25 cellular contexts compared by ENCODE assay signal in the genomic region with DNA sequence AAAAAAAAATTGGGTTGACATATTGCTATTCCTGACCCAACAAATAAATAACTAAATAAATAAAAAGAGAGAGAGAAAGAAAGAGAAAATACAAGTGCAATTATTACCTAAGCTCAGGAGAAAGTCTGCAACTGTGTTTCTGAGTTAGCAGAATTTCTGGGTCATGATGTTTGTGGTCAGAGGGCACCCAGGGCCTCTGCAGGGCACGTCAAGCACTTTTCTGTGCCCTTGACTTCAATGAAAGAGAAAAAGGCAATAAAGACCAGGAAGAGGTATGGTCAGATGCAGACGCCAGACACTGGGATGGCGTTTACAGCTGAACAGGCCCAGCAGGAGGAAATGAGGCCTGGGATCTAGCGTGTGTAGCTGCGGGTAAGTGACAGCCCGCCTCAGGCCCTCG.
A peak's percentile ranks its signal among the peaks of the same experiment; 100 is the strongest.
DNase-seq lines count a peak whose midpoint lies in the region; ATAC-seq, FAIRE-seq and TF ChIP-seq lines count a peak whose summit lies in the region.
"Had no signal": no experiment of that assay in that cellular context is flagged by ENCODE, and none has a peak within 500 bp of the region (broad histone marks: within the 10 kb centered on the region; RNA-seq: fewer than 3 reads in every experiment).

No MANE protein-coding gene starts in this region.

- no peak overlapping the region for H2BK15ac ChIP-seq in neuronal stem cell (ENCODE audit: low read length)

- H3F3A ChIP-seq in GM23248 (ENCODE audit: insufficient read depth) (peaks cover 9% of the 10 kb centered on the region; the same call in 1 of the 2 replicates), PC-3 (ENCODE audit: low read length, unreplicated experiment) (no peaks in the 10 kb centered on the region)

- intact Hi-C loops in PC-3 (cut with micrococcal nuclease): no loop called here

- BruUV-seq in PC-3 (replicated peaks; lab: Mats Ljungman, UMichigan): no TSS peak

- no peak overlapping the region for H2AFZ ChIP-seq in GM23248
- H2AFZ ChIP-seq in PC-3 (ENCODE audit: low read length): no peak overlapping the region
- H2AFZ ChIP-seq in astrocyte (ENCODE audit: low read depth, low read length): no peak overlapping the region
- peak overlapping the region; percentile 59 for H2AFZ ChIP-seq in neuronal stem cell (ENCODE audit: low read length)

- ATAC-seq in PC-3: no peak
- ATAC-seq in HG03571 (IDR thresholded peaks at IDR 0.05; ENCODE audit: unreplicated experiment): no peak
- ATAC-seq in HG03175 (IDR thresholded peaks at IDR 0.05; ENCODE audit: unreplicated experiment): no peak
- no peak for ATAC-seq in activated CD8-positive, alpha-beta T cell treated with anti-CD3 and anti-CD28 coated beads, Interleukin-2, amount 10 ng/mL, durations not matched to agents 7 days and 5 days
- ATAC-seq: HepG2, K562 had no signal

- WGBS in GM23248 (ENCODE audit: low coverage in 1 of 2, low lambda C conversion rate in 2 of 2, missing lambda C conversion rate in 2 of 2), 2 experiments: 76 to 82% methylated on average over 7 of the region's 7 CpGs
- WGBS in neuronal stem cell (ENCODE audit: extremely low coverage in 2 of 2, insufficient read length in 2 of 2, insufficient replicate concordance in 1 of 2), 2 donors: no CpG with 5 or more reads among the region's 7 CpGs

- POLR2A ChIA-PET in PC-3 (lab: Charles Lee; ENCODE audit: unreplicated experiment): no interaction called here
- POLR2A ChIA-PET in activated CD8-positive, alpha-beta T cell treated with anti-CD3 and anti-CD28 coated beads, Interleukin-2, amount 10 ng/mL, durations not matched to agents 7 days and 5 days (lab: Charles Lee): no interaction called here

- H3K27ac Mint-ChIP-seq in astrocyte (ENCODE audit: unreplicated experiment): peak overlapping the region; percentile 100
- H3K27ac Mint-ChIP-seq in activated CD8-positive, alpha-beta T cell treated with anti-CD3 and anti-CD28 coated beads, Interleukin-2, amount 10 ng/mL, durations not matched to agents 7 days and 5 days: no peak overlapping the region

- H3K36me3 Mint-ChIP-seq in astrocyte (ENCODE audit: low read depth, unreplicated experiment): peaks cover 12% of the 10 kb centered on the region
- no peaks in the 10 kb centered on the region for H3K36me3 Mint-ChIP-seq in activated CD8-positive, alpha-beta T cell treated with anti-CD3 and anti-CD28 coated beads, Interleukin-2, amount 10 ng/mL, durations not matched to agents 7 days and 5 days (ENCODE audit: low read depth)

- H3K9me3 ChIP-seq in GM23248 (ENCODE audit: low read depth) (no peaks in the 10 kb centered on the region), PC-3 (ENCODE audit: low read length) (no peaks in the 10 kb centered on the region), astrocyte (ENCODE audit: insufficient read depth, low read depth, low read length) (no peaks in the 10 kb centered on the region), neuronal stem cell (replicated peaks in 1 of 2; ENCODE audit: control insufficient read depth in 2 of 2, insufficient read depth in 1 of 2, low read depth in 1 of 2, low read length in 2 of 2) (no peaks in the 10 kb centered on the region)
- H3K9me3 ChIP-seq: MG63 had no signal

- in situ Hi-C loops in GM23248 (cut with MboI): no loop called here

- H3K4me2 ChIP-seq in GM23248 (ENCODE audit: unreplicated experiment): no peak overlapping the region
- H3K4me2 ChIP-seq in PC-3 (ENCODE audit: low read length): peak overlapping the region; percentile 77
- peak overlapping the region; percentile 85 for H3K4me2 ChIP-seq in astrocyte (ENCODE audit: low read length)
- no peak overlapping the region for H3K4me2 ChIP-seq in neuronal stem cell (ENCODE audit: insufficient read depth, low read length, poor library complexity, severe bottlenecking)

- H3K18ac ChIP-seq in neuronal stem cell (ENCODE audit: low read length): no peak overlapping the region

- H3K9ac ChIP-seq in GM23248 (no peak overlapping the region), PC-3 (ENCODE audit: low read length) (no peak overlapping the region), astrocyte (ENCODE audit: low read length) (peak overlapping the region; percentile 90), neuronal stem cell (ENCODE audit: low read depth, low read length, poor library complexity) (no peak overlapping the region)

- no peak for FAIRE-seq in astrocyte (lab: Jason Lieb, UNC)
- FAIRE-seq: GM12892, HepG2, K562 had no signal

- no peak overlapping the region for H4K8ac ChIP-seq in neuronal stem cell (ENCODE audit: low read depth, low read length)

- H3K36me3 ChIP-seq in GM23248 (ENCODE audit: low read depth) (no peaks in the 10 kb centered on the region), PC-3 (ENCODE audit: low read depth, low read length) (no peaks in the 10 kb centered on the region), astrocyte (ENCODE audit: insufficient read depth, low read length) (no peaks in the 10 kb centered on the region), neuronal stem cell (replicated peaks in 1 of 2; ENCODE audit: control insufficient read depth in 2 of 2, insufficient read depth in 2 of 2, low read length in 2 of 2) (no peaks in the 10 kb centered on the region)
- H3K36me3 ChIP-seq: MG63 had no signal

- H3K27ac ChIP-seq in GM23248 (no peak overlapping the region), PC-3 (ENCODE audit: low read length) (peak overlapping the region; percentile 94; the same call in 1 of the 2 replicates), astrocyte (ENCODE audit: low read depth, low read length) (peak overlapping the region; percentile 97), neuronal stem cell (replicated peaks; ENCODE audit: low read length) (no peak overlapping the region)
- H3K27ac ChIP-seq: RWPE1 had no signal

- H3K4ac ChIP-seq in neuronal stem cell (ENCODE audit: low read length): no peak overlapping the region

- H4K20me1 ChIP-seq in GM23248 (ENCODE audit: insufficient read depth) (no peaks in the 10 kb centered on the region), PC-3 (ENCODE audit: low read length) (no peaks in the 10 kb centered on the region), astrocyte (ENCODE audit: insufficient read depth, low read length) (peaks cover 4% of the 10 kb centered on the region)

- no peak overlapping the region for H2BK120ac ChIP-seq in neuronal stem cell (ENCODE audit: low read depth, low read length)

- H3K23ac ChIP-seq in neuronal stem cell (ENCODE audit: low read depth, low read length, poor library complexity): no peak overlapping the region

- H2BK5ac ChIP-seq in neuronal stem cell (ENCODE audit: low read length): no peak overlapping the region

- H3K27me3 Mint-ChIP-seq in astrocyte (ENCODE audit: low read depth, unreplicated experiment): no peaks in the 10 kb centered on the region
- H3K27me3 Mint-ChIP-seq in activated CD8-positive, alpha-beta T cell treated with anti-CD3 and anti-CD28 coated beads, Interleukin-2, amount 10 ng/mL, durations not matched to agents 7 days and 5 days (ENCODE audit: low read depth): no peaks in the 10 kb centered on the region

- H4K91ac ChIP-seq in neuronal stem cell (ENCODE audit: low read depth, low read length, poor library complexity): no peak overlapping the region

- H3K79me1 ChIP-seq in neuronal stem cell (ENCODE audit: low read depth, low read length): no peaks in the 10 kb centered on the region

- CTCF ChIA-PET in PC-3 (lab: Charles Lee): no interaction called here
- CTCF ChIA-PET in activated CD8-positive, alpha-beta T cell treated with anti-CD3 and anti-CD28 coated beads, Interleukin-2, amount 10 ng/mL, durations not matched to agents 7 days and 5 days (lab: Charles Lee): no interaction called here

- no peak for DNase-seq in GM23248
- no peak for DNase-seq in PC-3
- DNase-seq in astrocyte (ENCODE audit: low read depth): no peak
- DNase-seq in neuronal stem cell (ENCODE audit: low spot score): no peak
- DNase-seq in effector CD8-positive, alpha-beta T cell (lab: John Stamatoyannopoulos, UW): no peak
- no peak for DNase-seq in activated CD8-positive, alpha-beta T cell treated with anti-CD3 and anti-CD28 coated beads, Interleukin-2, amount 10 ng/mL, durations not matched to agents 7 days and 5 days
- DNase-seq: DMS153, DND-41, GOT3, HCEC 1CT, Kasumi-1, MG63, NCI-H1105 treated with DMSO at 0.1 percent for 48 hours, NCI-H146, NCI-H1930, NCI-H2107, NCI-H524, NCI-H774, SHP77 had no signal

- H3K4me3 ChIP-seq in GM23248: peak overlapping the region; percentile 49; the same call in 1 of the 2 replicates
- peak overlapping the region; percentile 54 for H3K4me3 ChIP-seq in PC-3 (ENCODE audit: low read length)
- peak overlapping the region; percentile 63 for H3K4me3 ChIP-seq in astrocyte (ENCODE audit: insufficient read depth, low read depth, low read length)
- no peak overlapping the region for H3K4me3 ChIP-seq in neuronal stem cell (ENCODE audit: low read length in 2 of 2)
- H3K4me3 ChIP-seq: K562, MG63 had no signal

- TF ChIP-seq CTCF in PC-3 (conservative IDR thresholded peaks at IDR 0.05; ENCODE audit: low read depth, low read length): no peak
- TF ChIP-seq CTCF in astrocyte (IDR thresholded peaks at IDR 0.05; ENCODE audit: insufficient read depth, low read depth, low read length): no peak

- H3K79me2 ChIP-seq in GM23248 (ENCODE audit: insufficient read depth): no peaks in the 10 kb centered on the region
- H3K79me2 ChIP-seq in PC-3 (ENCODE audit: low read length): peaks cover 18% of the 10 kb centered on the region
- H3K79me2 ChIP-seq in astrocyte (ENCODE audit: insufficient read depth, low read length): peaks cover 61% of the 10 kb centered on the region

- H3K9me2 ChIP-seq in GM23248 (ENCODE audit: insufficient read depth) (no peaks in the 10 kb centered on the region), PC-3 (replicated peaks; ENCODE audit: low read length) (no peaks in the 10 kb centered on the region)

- no peak overlapping the region for H3K14ac ChIP-seq in neuronal stem cell (ENCODE audit: low read length)

- peaks cover 36% of the 10 kb centered on the region for H3K4me1 Mint-ChIP-seq in astrocyte (ENCODE audit: low read depth, unreplicated experiment)
- H3K4me1 Mint-ChIP-seq in activated CD8-positive, alpha-beta T cell treated with anti-CD3 and anti-CD28 coated beads, Interleukin-2, amount 10 ng/mL, durations not matched to agents 7 days and 5 days (ENCODE audit: low read depth): peaks cover 1% of the 10 kb centered on the region

- H3K4me1 ChIP-seq in GM23248 (ENCODE audit: insufficient read depth): peaks cover 28% of the 10 kb centered on the region
- H3K4me1 ChIP-seq in PC-3 (ENCODE audit: insufficient read depth, low read length): peaks cover 14% of the 10 kb centered on the region
- peaks cover 40% of the 10 kb centered on the region for H3K4me1 ChIP-seq in astrocyte (ENCODE audit: insufficient read depth, low read length)
- peaks cover 0 to 3% of the 10 kb centered on the region in 2 donors for H3K4me1 ChIP-seq in neuronal stem cell (ENCODE audit: control insufficient read depth in 2 of 2, insufficient read depth in 1 of 2, low read depth in 1 of 2, low read length in 2 of 2)

- H2AK5ac ChIP-seq in neuronal stem cell (ENCODE audit: low read depth, low read length): no peak overlapping the region

- peak overlapping the region; percentile 58 for H3K4me3 Mint-ChIP-seq in astrocyte (ENCODE audit: unreplicated experiment)
- no peak overlapping the region for H3K4me3 Mint-ChIP-seq in activated CD8-positive, alpha-beta T cell treated with anti-CD3 and anti-CD28 coated beads, Interleukin-2, amount 10 ng/mL, durations not matched to agents 7 days and 5 days

- H3K27me3 ChIP-seq in GM23248 (replicated peaks; ENCODE audit: insufficient read depth) (no peaks in the 10 kb centered on the region), PC-3 (ENCODE audit: low read length) (no peaks in the 10 kb centered on the region), astrocyte (ENCODE audit: insufficient read depth, low read length) (no peaks in the 10 kb centered on the region), neuronal stem cell (ENCODE audit: control insufficient read depth in 3 of 3, insufficient read depth in 3 of 3, low read depth in 1 of 3, low read length in 3 of 3) (no peaks in the 10 kb centered on the region)
- H3K27me3 ChIP-seq: MG63 had no signal

- H2BK12ac ChIP-seq in neuronal stem cell (ENCODE audit: low read length): no peak overlapping the region

- peaks cover 5% of the 10 kb centered on the region for H3K9me3 Mint-ChIP-seq in astrocyte (ENCODE audit: unreplicated experiment)
- H3K9me3 Mint-ChIP-seq in activated CD8-positive, alpha-beta T cell treated with anti-CD3 and anti-CD28 coated beads, Interleukin-2, amount 10 ng/mL, durations not matched to agents 7 days and 5 days (ENCODE audit: insufficient read depth): no peaks in the 10 kb centered on the region

Comparison
In these comparisons a context has a peak if more than half of its experiments do, and no peak if none do; other contexts are left out.
1. H3K27ac ChIP-seq: peak in PC-3 (single experiment) and astrocyte (single experiment); none in GM23248 (single experiment) and neuronal stem cell (single experiment).
2. H3K4me2 ChIP-seq: peak in PC-3 (single experiment) and astrocyte (single experiment); none in GM23248 (single experiment) and neuronal stem cell (single experiment).
3. H3K4me3 ChIP-seq: peak in GM23248 (single experiment), PC-3 (single experiment) and astrocyte (single experiment); none in neuronal stem cell (0 of 2).